In genomic region chr1:68160935-68161334, GRCh38 we compare ENCODE assay signal across 8 cellular contexts.
DNase-seq lines count a peak whose midpoint lies in the region; ATAC-seq, FAIRE-seq and TF ChIP-seq lines count a peak whose summit lies in the region.
"Not testable (repeated sequence)": the region's sequence is repeated elsewhere in the genome, so short reads cannot be mapped to it uniquely, and the experiment has no call there.

No MANE protein-coding gene starts in this region.

- not testable (repeated sequence) for TF ChIP-seq CTCF in kidney (IDR thresholded peaks at IDR 0.05; ENCODE audit: borderline replicate concordance, extremely low read depth, insufficient read depth)

- not testable (repeated sequence) for H3K4me1 ChIP-seq in kidney (ENCODE audit: control insufficient read depth in 1 of 2, insufficient read depth in 1 of 2, low read depth in 1 of 2, low read length in 2 of 2)

- H3K4me3 ChIP-seq in kidney (ENCODE audit: low read length in 2 of 2) = not testable (repeated sequence)

- H3K36me3 ChIP-seq in kidney (ENCODE audit: control insufficient read depth in 1 of 2, insufficient read depth in 2 of 2, low read length in 2 of 2) = not testable (repeated sequence)

- H3K27ac ChIP-seq in kidney (ENCODE audit: low read depth in 2 of 2, low read length in 2 of 2) = not testable (repeated sequence)

- not testable (repeated sequence) for TF ChIP-seq POLR2A in GM12891 (IDR thresholded peaks at IDR 0.05; ENCODE audit: low read depth, low read length)

- not testable (repeated sequence) for H3K9ac ChIP-seq in kidney (ENCODE audit: low read length in 2 of 2)

- ATAC-seq in GM18868 (IDR thresholded peaks at IDR 0.05; ENCODE audit: unreplicated experiment) = peak; percentile 90
- ATAC-seq in GM19455 (IDR thresholded peaks at IDR 0.05; ENCODE audit: unreplicated experiment) = peak; percentile 81
- ATAC-seq in GM21576 (IDR thresholded peaks at IDR 0.05; ENCODE audit: unreplicated experiment) = peak; percentile 93
- ATAC-seq in HG02798 (IDR thresholded peaks at IDR 0.05; ENCODE audit: poor library complexity, unreplicated experiment) = peak; percentile 85
- ATAC-seq in HG03108 (IDR thresholded peaks at IDR 0.05; ENCODE audit: unreplicated experiment) = peak; percentile 89
- peak; percentile 73 for ATAC-seq in HG03521 (IDR thresholded peaks at IDR 0.05; ENCODE audit: unreplicated experiment)

- H3K9me3 ChIP-seq in kidney (ENCODE audit: control insufficient read depth in 1 of 2, low read length in 2 of 2) = not testable (repeated sequence)

- intact Hi-C loops in kidney (cut with DNase I) = not testable (repeated sequence)

- FAIRE-seq in GM12891 (lab: Jason Lieb, UNC) = not testable (repeated sequence)
- FAIRE-seq in kidney (lab: Jason Lieb, UNC) = peak; percentile 89

- DNase-seq in GM12891 (ENCODE audit: insufficient read length, low spot score); kidney: not testable (repeated sequence)

TF ChIP-seq in GM12891, 5 proteins besides CTCF, POLR2A, EP300 and RAD21:
- TF ChIP-seq SPI1 (IDR thresholded peaks at IDR 0.05; ENCODE audit: low read depth, low read length) = peak; percentile 73
TF ChIP-seq in GM12891: peak in this region for 1; not testable (repeated sequence) for 4.
